In the genomic region with DNA sequence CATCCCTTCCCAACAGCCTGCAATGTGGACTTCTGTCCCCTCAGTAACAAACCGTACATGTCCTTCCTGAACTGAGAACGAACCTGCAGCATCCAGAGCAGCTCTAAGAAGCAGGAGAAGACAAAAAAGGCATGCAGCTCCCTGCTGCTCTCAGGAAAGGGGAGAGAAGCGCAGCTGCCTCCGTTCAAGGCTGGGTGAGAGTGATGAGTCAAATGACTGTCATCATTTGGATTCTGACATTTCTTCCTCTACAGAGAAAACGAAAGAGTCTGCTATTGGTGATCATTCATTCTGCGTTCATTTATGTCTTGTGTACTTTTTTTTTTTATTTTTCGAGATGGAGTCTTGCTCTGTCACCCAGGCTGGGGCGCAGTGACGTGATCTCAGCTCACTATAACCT, we compare ENCODE assay signal across 18 cellular contexts.
A peak's percentile ranks its signal among the peaks of the same experiment; 100 is the strongest.
DNase-seq lines count a peak whose midpoint lies in the region; ATAC-seq and TF ChIP-seq lines count a peak whose summit lies in the region.
"Had no signal": no experiment of that assay in that cellular context is flagged by ENCODE, and none has a peak within 500 bp of the region (broad histone marks: within the 10 kb centered on the region; RNA-seq: fewer than 3 reads in every experiment).

No MANE protein-coding gene starts in this region.

- intact Hi-C loops in Right ventricle myocardium inferior (cut with DNase I) (no loop called here), esophagus squamous epithelium (cut with DNase I) (no loop called here)

- H3K9me2 ChIP-seq in GM23248 (ENCODE audit: insufficient read depth), result no peaks in the 10 kb centered on the region

- H3K27ac ChIP-seq in GM23248 (no peak overlapping the region), esophagus squamous epithelium (no peak overlapping the region)
- H3K27ac ChIP-seq: gastroesophageal sphincter, prostate gland, tibial artery had no signal

- no peak overlapping the region for H3K9ac ChIP-seq in GM23248

- peak; percentile 75 for DNase-seq in GM23248
- DNase-seq in RKO (ENCODE audit: low spot score), result peak; percentile 65
- DNase-seq in putamen (ENCODE audit: low spot score), result peak; percentile 59
- no peak for DNase-seq in GOT3 (lab: John Stamatoyannopoulos, UW)
- no peak for DNase-seq in Right ventricle myocardium inferior (ENCODE audit: missing footprints)
- DNase-seq in esophagus squamous epithelium (lab: John Stamatoyannopoulos, UW), result no peak
- DNase-seq: activated effector memory CD4-positive, alpha-beta T cell treated with anti-CD3 and anti-CD28 coated beads, Interleukin-2, amount 50 U/mL, for 16 hours; amniotic stem cell; DMS79; NCI-H1694 treated with DMSO at 0.1 percent for 48 hours; NCI-H446 treated with DMSO at 0.1 percent for 48 hours; stimulated activated naive CD4-positive, alpha-beta T cell; T1000; tibial artery had no signal

- no peaks in the 10 kb centered on the region for H3K36me3 ChIP-seq in GM23248 (ENCODE audit: low read depth)
- H3K36me3 ChIP-seq in esophagus squamous epithelium, result no peaks in the 10 kb centered on the region
- H3K36me3 ChIP-seq: gastroesophageal sphincter, prostate gland, tibial artery had no signal

- WGBS in GM23248 (ENCODE audit: low coverage in 1 of 2, low lambda C conversion rate in 2 of 2, missing lambda C conversion rate in 2 of 2), 2 experiments, result 40 to 42% methylated on average over 9 of the region's 9 CpGs
- 35 to 64% methylated on average over 8 to 9 of the region's 9 CpGs for WGBS in esophagus squamous epithelium, 2 donors

- H3K4me1 ChIP-seq in GM23248 (ENCODE audit: insufficient read depth), result peaks cover 12% of the 10 kb centered on the region
- H3K4me1 ChIP-seq in esophagus squamous epithelium, result peaks cover 0 to 5% (median 0%) of the 10 kb centered on the region in 3 donors
- H3K4me1 ChIP-seq: gastroesophageal sphincter, prostate gland, tibial artery had no signal

- H3K4me3 ChIP-seq in GM23248, result peak overlapping the region; percentile 40
- H3K4me3 ChIP-seq in esophagus squamous epithelium, result no peak overlapping the region
- H3K4me3 ChIP-seq: gastroesophageal sphincter, lung, prostate gland, tibial artery had no signal

- TF ChIP-seq POLR2A in esophagus squamous epithelium (IDR thresholded peaks at IDR 0.05), result no peak

- ATAC-seq in esophagus mucosa, result peak; percentile 55
- no peak for ATAC-seq in Right ventricle myocardium inferior
- ATAC-seq: gastroesophageal sphincter had no signal

- no peaks in the 10 kb centered on the region for H3K9me3 ChIP-seq in GM23248 (ENCODE audit: low read depth)
- H3K9me3 ChIP-seq in esophagus squamous epithelium, result no peaks in the 10 kb centered on the region
- H3K9me3 ChIP-seq: gastroesophageal sphincter, prostate gland, tibial artery had no signal

- H3K79me2 ChIP-seq in GM23248 (ENCODE audit: insufficient read depth), result no peaks in the 10 kb centered on the region

- 0 out of 2 replicates have a peak overlapping the region, but pooled peaks have one; percentile 9 for H2AFZ ChIP-seq in GM23248

- no peak overlapping the region for H3K4me2 ChIP-seq in GM23248 (ENCODE audit: unreplicated experiment)

- H3F3A ChIP-seq in GM23248 (ENCODE audit: insufficient read depth), result no peaks in the 10 kb centered on the region

- H3K27me3 ChIP-seq in GM23248 (replicated peaks; ENCODE audit: insufficient read depth), result no peaks in the 10 kb centered on the region
- H3K27me3 ChIP-seq in esophagus squamous epithelium, result no peaks in the 10 kb centered on the region
- H3K27me3 ChIP-seq: gastroesophageal sphincter, tibial artery had no signal

- in situ Hi-C loops in GM23248 (cut with MboI), result no loop called here

- H4K20me1 ChIP-seq in GM23248 (ENCODE audit: insufficient read depth), result no peaks in the 10 kb centered on the region

- TF ChIP-seq CTCF in esophagus squamous epithelium (IDR thresholded peaks at IDR 0.05), result no peak

Comparison
In these comparisons a context has a peak if more than half of its experiments do, and no peak if none do; other contexts are left out.
1. DNase-seq: peak in GM23248 (single experiment), RKO (single experiment) and putamen (single experiment); none in GOT3 (single experiment), Right ventricle myocardium inferior (single experiment) and esophagus squamous epithelium (single experiment).